ENCODE assay signal across 14 cellular contexts in the genomic region with DNA sequence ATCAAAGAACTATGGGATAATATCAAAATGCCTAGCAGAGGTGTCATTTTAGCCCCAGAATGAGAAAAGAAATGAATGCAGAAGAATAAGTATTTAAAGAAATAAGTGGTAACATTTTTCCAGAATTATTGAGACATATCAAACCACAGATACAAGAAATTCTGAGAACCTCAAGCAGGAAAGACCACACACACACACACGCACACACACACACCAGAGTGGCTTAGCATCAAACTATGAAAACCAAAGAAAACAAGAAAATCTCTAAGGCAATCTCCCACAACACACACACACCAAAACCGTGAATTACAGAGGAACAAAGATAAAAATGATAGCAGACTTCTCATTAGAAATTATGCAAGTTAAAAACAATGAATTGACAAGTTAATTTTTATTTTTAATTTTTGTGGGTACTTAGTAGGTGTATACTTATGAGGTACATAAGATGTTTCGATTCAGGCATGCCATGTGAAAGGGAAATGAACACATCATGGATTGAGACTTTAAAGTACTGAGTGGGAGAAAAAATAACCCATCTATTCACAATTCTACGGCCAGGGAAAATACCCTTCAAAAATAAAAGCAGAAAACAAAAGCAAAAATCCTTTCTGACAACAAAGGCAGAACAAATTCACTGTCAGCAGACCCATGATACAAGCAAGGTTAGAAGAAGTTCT.
"Had no signal": no experiment of that assay in that cellular context is flagged by ENCODE, and none has a peak within 500 bp of the region (broad histone marks: within the 10 kb centered on the region; RNA-seq: fewer than 3 reads in every experiment).

No MANE protein-coding gene starts in this region.

- H3K9me3 ChIP-seq: pancreas had no signal

- H3K4me3 ChIP-seq: coronary artery, hepatocyte, neural progenitor cell, pancreas, stomach, thoracic aorta had no signal

- H3K36me3 ChIP-seq: neural progenitor cell, pancreas, thoracic aorta had no signal

- H3K27me3 ChIP-seq: pancreas, stomach had no signal

- ATAC-seq: pancreas, T-cell had no signal

- H3K4me1 ChIP-seq: neural progenitor cell had no signal

- H3K9me3 Mint-ChIP-seq: activated B cell treated with CpG ODN at 0.5 μM for 24 hours; activated CD4-positive, alpha-beta T cell treated with anti-CD3 and anti-CD28 coated beads, Interleukin-2, amount 10 ng/mL, durations not matched to agents 24 days and 14 days; activated T-cell treated with anti-CD3 and anti-CD28 coated beads, Interleukin-2, amount 50 U/mL, for 24 hours had no signal

- H3K27me3 Mint-ChIP-seq: activated B cell treated with CpG ODN at 0.5 μM for 24 hours; activated T-cell treated with anti-CD3 and anti-CD28 coated beads, Interleukin-2, amount 50 U/mL, for 24 hours; T-cell had no signal

- H3K27ac Mint-ChIP-seq: activated B cell treated with CpG ODN at 0.5 μM for 24 hours; activated CD4-positive, alpha-beta T cell treated with anti-CD3 and anti-CD28 coated beads, Interleukin-2, amount 10 ng/mL, durations not matched to agents 24 days and 14 days; activated naive CD4-positive, alpha-beta T cell treated with anti-CD3 and anti-CD28 coated beads for 36 hours; activated T-cell treated with anti-CD3 and anti-CD28 coated beads, Interleukin-2, amount 50 U/mL, for 24 hours; neural progenitor cell had no signal

- H3K4me1 Mint-ChIP-seq: neural progenitor cell had no signal

- DNase-seq: activated B cell treated with CpG ODN at 0.5 μM for 24 hours; activated CD4-positive, alpha-beta T cell treated with anti-CD3 and anti-CD28 coated beads, Interleukin-2, amount 10 ng/mL, durations not matched to agents 24 days and 14 days; activated naive CD4-positive, alpha-beta T cell treated with anti-CD3 and anti-CD28 coated beads for 36 hours; activated T-cell treated with anti-CD3 and anti-CD28 coated beads, Interleukin-2, amount 50 U/mL, for 24 hours; effector CD8-positive, alpha-beta T cell; kidney glomerular epithelial cell; pancreas; stimulated activated CD4-positive, alpha-beta T cell treated with anti-CD3 and anti-CD28 coated beads, Interleukin-15, amount 100 ng/mL, for 24 hours; stomach; T-cell had no signal

- H3K27ac ChIP-seq: coronary artery, hepatocyte, neural progenitor cell, pancreas, stomach, thoracic aorta had no signal

- H3K4me3 Mint-ChIP-seq: activated B cell treated with CpG ODN at 0.5 μM for 24 hours; activated CD4-positive, alpha-beta T cell treated with anti-CD3 and anti-CD28 coated beads, Interleukin-2, amount 10 ng/mL, durations not matched to agents 24 days and 14 days; activated naive CD4-positive, alpha-beta T cell treated with anti-CD3 and anti-CD28 coated beads for 36 hours; activated T-cell treated with anti-CD3 and anti-CD28 coated beads, Interleukin-2, amount 50 U/mL, for 24 hours; neural progenitor cell; T-cell had no signal
